Comparison of ENCODE assay signal across 8 cellular contexts in genomic region chr16:82031116-82032084, GRCh38. TPM values are rescaled to one million over a fixed set of nuclear protein-coding genes. Genes with fewer than 3 reads are reported as not detected.
DNase-seq lines count a peak whose midpoint lies in the region; ATAC-seq and TF ChIP-seq lines count a peak whose summit lies in the region.

No MANE protein-coding gene starts in this region.

- H3K27me3 ChIP-seq in dorsolateral prefrontal cortex: peaks cover 0 to 25% (median 0%) of the 10 kb centered on the region in 45 donors

- no peak for ATAC-seq in HG03108 (IDR thresholded peaks at IDR 0.05; ENCODE audit: unreplicated experiment)

- intact Hi-C loops in dorsolateral prefrontal cortex (cut with DNase I): loop anchor here (2.0 to 5.0 kb wide), 2 partner anchors 197 to 201 kb away; no protein-coding TSS in a partner anchor

- peak; percentile 38 for TF ChIP-seq CTCF in 22Rv1 (IDR thresholded peaks at IDR 0.05)
- peak; percentile 35 for TF ChIP-seq CTCF in GM12864 (IDR thresholded peaks at IDR 0.05; ENCODE audit: low read depth, low read length, missing control alignments)
- TF ChIP-seq CTCF in dorsolateral prefrontal cortex (IDR thresholded peaks at IDR 0.05 in 54 of 56, conservative IDR thresholded peaks at IDR 0.05 in 2 of 56; ENCODE audit: low read depth in 1 of 56, partially characterized antibody in 56 of 56): peak in 55 of 56 donors; percentile 30 to 80 (median 60)

- H3K4me3 ChIP-seq in GM12864 (ENCODE audit: low read depth, low read length) (no peak overlapping the region), dorsolateral prefrontal cortex (no peak overlapping the region)

- DNase-seq in GM12864 (ENCODE audit: low read depth) (no peak), NCI-H526 treated with DMSO at 0.1 percent for 48 hours (lab: John Stamatoyannopoulos, UW) (peak; percentile 9), dorsolateral prefrontal cortex (no peak), pons (ENCODE audit: low spot score) (peak; percentile 76), GOT3 (lab: John Stamatoyannopoulos, UW) (no peak)
- no peak for DNase-seq in activated CD4-positive, alpha-beta T cell treated with anti-CD3 and anti-CD28 coated beads for 48 hours

- H3K27ac ChIP-seq in 22Rv1: no peak overlapping the region
- H3K27ac ChIP-seq in dorsolateral prefrontal cortex: no peak overlapping the region

RNA-seq across cellular contexts. Expression of gene HSD17B2, which starts 3.7 kb away (rescaled TPM):
- total RNA-seq in dorsolateral prefrontal cortex: under 1 TPM in 3 of 120 experiments, not detected in 117; 0.11 to 0.74 (median 0.55) TPM

RNA-seq across cellular contexts. Expression of gene SDR42E1, which starts 20.1 kb away (rescaled TPM):
- under 1 TPM in 21 of 120 experiments, not detected in 99; 0.03 to 0.47 (median 0.04) TPM for total RNA-seq in dorsolateral prefrontal cortex

Comparison
In these comparisons a context has a peak if more than half of its experiments do, and no peak if none do; other contexts are left out.
1. DNase-seq: peak in NCI-H526 treated with DMSO at 0.1 percent for 48 hours (single experiment) and pons (single experiment); none in GM12864 (single experiment), dorsolateral prefrontal cortex (0 of 10), GOT3 (single experiment) and activated CD4-positive, alpha-beta T cell treated with anti-CD3 and anti-CD28 coated beads for 48 hours (single experiment).
2. Peak in every context shown above with its lines, with median percentiles within 50 percentile points of each other: CTCF ChIP-seq.